In the genomic region with DNA sequence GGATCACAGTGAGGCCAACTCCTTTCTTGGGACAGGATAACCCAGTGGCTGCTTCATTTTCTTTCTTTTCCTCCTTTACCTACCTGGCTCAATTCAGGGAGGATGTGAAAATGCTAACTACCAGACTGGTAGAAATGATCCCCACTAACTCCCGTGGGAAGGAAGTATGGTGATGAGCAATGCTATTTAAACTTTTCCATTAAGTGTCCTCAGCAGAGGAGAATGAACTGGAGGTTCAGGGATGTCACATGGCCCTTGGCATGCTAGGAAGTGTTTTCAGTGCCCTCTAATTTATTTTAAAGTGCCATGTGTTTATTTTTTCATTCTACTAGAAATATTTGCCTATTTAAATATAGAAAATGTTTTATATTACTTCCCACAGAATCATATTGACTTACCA, we compare ENCODE assay signal across 17 cellular contexts.
"Had no signal": no experiment of that assay in that cellular context is flagged by ENCODE, and none has a peak within 500 bp of the region (broad histone marks: within the 10 kb centered on the region; RNA-seq: fewer than 3 reads in every experiment).

No MANE protein-coding gene starts in this region.

- DNase-seq: activated B cell treated with CpG ODN at 0.5 μM for 24 hours; activated CD4-positive, alpha-beta T cell treated with anti-CD3 and anti-CD28 coated beads, Interleukin-2, amount 10 ng/mL, durations not matched to agents 24 days and 14 days; activated CD8-positive, alpha-beta memory T cell treated with anti-CD3 and anti-CD28 coated beads, Interleukin-2, amount 50 U/mL, for 48 hours; activated naive CD8-positive, alpha-beta T cell treated with anti-CD3 and anti-CD28 coated beads for 36 hours; cortex of kidney; effector CD4-positive, alpha-beta T cell; heart right ventricle; left colon; lower lobe of right lung; midbrain; naive B cell; sigmoid colon; T-helper 2 cell; thyroid gland had no signal

- H3K9ac ChIP-seq: parathyroid adenoma had no signal

- H3K27ac ChIP-seq: esophagus muscularis mucosa, heart right ventricle, lower lobe of right lung, parathyroid adenoma, sigmoid colon, thyroid gland had no signal

- H3K4me3 ChIP-seq: esophagus muscularis mucosa, heart right ventricle, lower lobe of right lung, sigmoid colon, thyroid gland had no signal

- H3K79me2 ChIP-seq: parathyroid adenoma had no signal

- FAIRE-seq: TTC549 had no signal

- H2AFZ ChIP-seq: parathyroid adenoma had no signal

- H3K36me3 ChIP-seq: esophagus muscularis mucosa, heart right ventricle, lower lobe of right lung, sigmoid colon, thyroid gland had no signal

- H3K27me3 ChIP-seq: esophagus muscularis mucosa, heart right ventricle, sigmoid colon, thyroid gland had no signal

- H3K9me3 ChIP-seq: esophagus muscularis mucosa, lower lobe of right lung, sigmoid colon, thyroid gland had no signal

- H3K4me1 ChIP-seq: lower lobe of right lung, parathyroid adenoma, thyroid gland had no signal
